In the genomic region with DNA sequence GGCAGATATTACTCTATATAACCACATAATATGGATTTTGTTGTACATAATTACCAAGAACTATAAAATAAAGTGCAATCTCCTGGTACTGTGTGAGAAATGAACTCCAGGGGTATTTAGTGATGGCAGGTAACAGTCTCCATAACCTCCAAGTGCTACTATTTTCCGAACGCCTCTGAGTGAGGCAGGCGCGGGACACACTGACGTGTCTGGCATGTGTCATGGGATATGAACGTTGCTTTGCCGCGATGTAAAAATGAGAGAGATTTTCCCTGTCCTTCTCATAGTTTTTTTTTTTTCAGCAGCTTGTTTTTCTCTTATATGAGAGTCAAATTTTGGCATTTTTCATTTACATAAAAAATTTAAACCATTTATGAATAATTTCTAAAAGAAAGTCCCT, we compare ENCODE assay signal across 25 cellular contexts. TPM values are rescaled to one million over a fixed set of nuclear protein-coding genes. Genes with fewer than 3 reads are reported as not detected.
"Had no signal": no experiment of that assay in that cellular context is flagged by ENCODE, and none has a peak within 500 bp of the region (broad histone marks: within the 10 kb centered on the region; RNA-seq: fewer than 3 reads in every experiment).

No MANE protein-coding gene starts in this region.

- H3K4me3 ChIP-seq: adrenal gland, ascending aorta, left lung, lung, neural progenitor cell, sigmoid colon, smooth muscle cell, transverse colon, uterus had no signal

- H3K9ac ChIP-seq: neural progenitor cell had no signal

- H3K9me3 ChIP-seq: adrenal gland, ascending aorta, left lung, sigmoid colon, transverse colon, uterus had no signal

- H3K27ac ChIP-seq: adrenal gland, ascending aorta, left lung, neural progenitor cell, sigmoid colon, transverse colon, uterus had no signal

- H2AFZ ChIP-seq: neural progenitor cell had no signal

- ATAC-seq: activated T-cell treated with anti-CD3 and anti-CD28 coated beads, Interleukin-2, amount 50 U/mL, for 4 hours; left lung; naive thymus-derived CD4-positive, alpha-beta T cell; stimulated activated naive B cell treated with anti-CD40 and anti-IgM and Interleukin-4, amounts not matched to agents 10 μg/mL and 1 μg/mL and 100 μg/mL, for 72 hours had no signal

- FAIRE-seq: colon had no signal

- H3K4me2 ChIP-seq: neural progenitor cell, smooth muscle cell had no signal

- H3K27me3 ChIP-seq: ascending aorta had no signal

- DNase-seq: activated CD4-positive, alpha-beta T cell treated with anti-CD3 and anti-CD28 coated beads for 4 hours; activated CD4-positive, alpha-beta T cell treated with anti-CD3 and anti-CD28 coated beads, Interleukin-2, amount 50 U/mL, for 48 hours; activated CD4-positive, CD25-positive, alpha-beta regulatory T cell; activated CD8-positive, alpha-beta memory T cell treated with anti-CD3 and anti-CD28 coated beads, Interleukin-2, amount 50 U/mL, for 48 hours; activated naive CD4-positive, alpha-beta T cell; activated T-cell treated with anti-CD3 and anti-CD28 coated beads, Interleukin-2, amount 50 U/mL, for 4 hours; adrenal gland; effector memory CD4-positive, alpha-beta T cell; foreskin melanocyte; hippocampal formation; kidney glomerular epithelial cell; left lung; naive thymus-derived CD4-positive, alpha-beta T cell; retina; sigmoid colon; stimulated activated CD4-positive, alpha-beta T cell treated with anti-CD3 and anti-CD28 coated beads, Interleukin-15, amount 100 ng/mL, for 24 hours; stimulated activated CD8-positive, alpha-beta memory T cell treated with anti-CD3 and anti-CD28 coated beads, Interleukin-4, amount 100 ng/mL, for 48 hours; stimulated activated naive B cell treated with anti-CD40 and anti-IgM and Interleukin-4, amounts not matched to agents 10 μg/mL and 1 μg/mL and 100 μg/mL, for 72 hours; transverse colon; uterus had no signal

- H3K36me3 ChIP-seq: adrenal gland, ascending aorta, left lung, neural progenitor cell, sigmoid colon, transverse colon, uterus had no signal

RNA-seq across cellular contexts. Expression of a gene that starts 3.6 kb away (rescaled TPM):
- polyA plus RNA-seq: naive thymus-derived CD4-positive, alpha-beta T cell had no signal
